25 cellular contexts compared by ENCODE assay signal in genomic region chr12:128871516-128871892, GRCh38. TPM values are rescaled to one million over a fixed set of nuclear protein-coding genes. Genes with fewer than 3 reads are reported as not detected.
"Had no signal": no experiment of that assay in that cellular context is flagged by ENCODE, and none has a peak within 500 bp of the region (broad histone marks: within the 10 kb centered on the region; RNA-seq: fewer than 3 reads in every experiment).

No MANE protein-coding gene starts in this region.

- H3K9me3 ChIP-seq: ovary, prostate gland, thyroid gland had no signal

- H3K4me3 ChIP-seq: esophagus muscularis mucosa, heart right ventricle, lung, ovary, prostate gland, sigmoid colon, stomach, thyroid gland, upper lobe of left lung, vagina had no signal

- ATAC-seq: activated CD4-positive, alpha-beta T cell treated with anti-CD3 and anti-CD28 coated beads for 36 hours; activated CD8-positive, alpha-beta memory T cell treated with anti-CD3 and anti-CD28 coated beads, Interleukin-2, amount 10 ng/mL, durations not matched to agents 7 days and 5 days; activated CD8-positive, alpha-beta T cell treated with anti-CD3 and anti-CD28 coated beads, Interleukin-2, amount 10 ng/mL, durations not matched to agents 7 days and 5 days; foreskin keratinocyte; heart right ventricle; natural killer cell treated with Interleukin-12 subunit alpha and Interleukin-12 subunit beta and Interleukin-15 and Interleukin-18, amount 100 ng/mL, for 72 hours; stimulated activated naive B cell treated with anti-CD40 and anti-IgM and Interleukin-4, amounts not matched to agents 10 μg/mL and 1 μg/mL and 100 μg/mL, for 72 hours had no signal

- H3K4me1 ChIP-seq: esophagus muscularis mucosa, foreskin keratinocyte, heart right ventricle, prostate gland, sigmoid colon, stomach, thyroid gland, upper lobe of left lung, vagina had no signal

- H3K27me3 ChIP-seq: foreskin keratinocyte, ovary, sigmoid colon, stomach, thyroid gland, upper lobe of left lung, vagina had no signal

- DNase-seq: activated CD4-positive, alpha-beta T cell treated with anti-CD3 and anti-CD28 coated beads for 36 hours; activated CD4-positive, CD25-positive, alpha-beta regulatory T cell; activated CD8-positive, alpha-beta memory T cell treated with anti-CD3 and anti-CD28 coated beads, Interleukin-2, amount 10 ng/mL, durations not matched to agents 7 days and 5 days; activated CD8-positive, alpha-beta T cell treated with anti-CD3 and anti-CD28 coated beads, Interleukin-2, amount 10 ng/mL, durations not matched to agents 7 days and 5 days; activated effector memory CD4-positive, alpha-beta T cell treated with Interleukin-2 at 50 U/mL for 16 hours; activated naive CD4-positive, alpha-beta T cell treated with Interleukin-2 at 50 U/mL for 16 hours; foreskin keratinocyte; heart right ventricle; mesendoderm; ovary; retina; small intestine; stimulated activated naive B cell treated with anti-CD40 and anti-IgM and Interleukin-4, amounts not matched to agents 10 μg/mL and 1 μg/mL and 100 μg/mL, for 72 hours; stomach; thyroid gland; upper lobe of left lung had no signal

- H3K36me3 ChIP-seq: esophagus muscularis mucosa, heart right ventricle, ovary, prostate gland, sigmoid colon, stomach, thyroid gland, upper lobe of left lung, vagina had no signal

- H3K27ac ChIP-seq: esophagus muscularis mucosa, foreskin keratinocyte, heart right ventricle, ovary, prostate gland, sigmoid colon, stomach, thyroid gland, upper lobe of left lung, vagina had no signal

RNA-seq across cellular contexts. Expression of gene GLT1D1, which starts 18.2 kb away (rescaled TPM):
- total RNA-seq: activated CD8-positive, alpha-beta T cell treated with anti-CD3 and anti-CD28 coated beads, Interleukin-2, amount 10 ng/mL, durations not matched to agents 7 days and 5 days; bronchial epithelial cell; foreskin keratinocyte; glomerular endothelial cell; myocyte had no signal
- polyA plus RNA-seq: foreskin keratinocyte had no signal
